ENCODE assay signal across 17 cellular contexts in genomic region chr1:201676651-201677050, GRCh38.
DNase-seq lines count a peak whose midpoint lies in the region; ATAC-seq and TF ChIP-seq lines count a peak whose summit lies in the region.
"Had no signal": no experiment of that assay in that cellular context is flagged by ENCODE, and none has a peak within 500 bp of the region (broad histone marks: within the 10 kb centered on the region; RNA-seq: fewer than 3 reads in every experiment).

No MANE protein-coding gene starts in this region.

- DNase-seq in HFFc6 (no peak), astrocyte of the spinal cord (ENCODE audit: low read depth, low spot score) (peak; percentile 19), lower lobe of right lung (no peak), stomach (no peak), D341Med (ENCODE audit: low spot score) (no peak), NOMO-1 treated with DMSO at 0.1 percent for 48 hours (lab: John Stamatoyannopoulos, UW; ENCODE audit: unreplicated experiment) (no peak)
- no peak for DNase-seq in activated CD4-positive, CD25-positive, alpha-beta regulatory T cell (lab: John Stamatoyannopoulos, UW)
- DNase-seq in effector CD4-positive, alpha-beta T cell = no peak
- DNase-seq: activated CD4-positive, alpha-beta T cell treated with anti-CD3 and anti-CD28 coated beads for 36 hours; activated effector memory CD4-positive, alpha-beta T cell treated with Interleukin-2 at 50 U/mL for 16 hours; amniotic stem cell; COR-L47; NCI-H2029; NCI-H510A had no signal

- no peaks in the 10 kb centered on the region for H3K36me3 ChIP-seq in lower lobe of right lung
- H3K36me3 ChIP-seq in stomach = no peaks in the 10 kb centered on the region

- H3K4me3 ChIP-seq in astrocyte of the spinal cord (ENCODE audit: low read depth, low read length) (no peak overlapping the region), lower lobe of right lung (no peak overlapping the region), stomach (no peak overlapping the region)
- H3K4me3 ChIP-seq: SJCRH30 had no signal

- no peak for TF ChIP-seq POLR2A in stomach (IDR thresholded peaks at IDR 0.05)

- 78 to 95% (median 88%) methylated on average over 4 of the region's 4 CpGs for WGBS in stomach, 5 donors

- peaks cover 81% of the 10 kb centered on the region for H3K4me1 Mint-ChIP-seq in HFFc6 (ENCODE audit: low read depth)
- H3K4me1 Mint-ChIP-seq: memory B cell had no signal

- intact Hi-C loops in lower lobe of right lung (cut with DNase I) = no loop called here
- intact Hi-C loops in stomach (cut with DNase I; ENCODE audit: low total_unique reads) = no loop called here

- H3K9me3 ChIP-seq in lower lobe of right lung = no peaks in the 10 kb centered on the region
- H3K9me3 ChIP-seq in stomach = no peaks in the 10 kb centered on the region
- H3K9me3 ChIP-seq: SJCRH30 had no signal

- ATAC-seq in lower lobe of right lung = no peak
- ATAC-seq: activated CD4-positive, alpha-beta T cell treated with anti-CD3 and anti-CD28 coated beads for 36 hours had no signal

- no peaks in the 10 kb centered on the region for H3K9me3 Mint-ChIP-seq in HFFc6

- peak overlapping the region; percentile 61 for H3K27ac ChIP-seq in lower lobe of right lung
- peak overlapping the region; percentile 57 to 76 (median 73) for H3K27ac ChIP-seq in stomach
- H3K27ac ChIP-seq: epithelial cell of prostate, SJCRH30 had no signal

- TF ChIP-seq CTCF in HFFc6 (IDR thresholded peaks at IDR 0.05) = no peak
- TF ChIP-seq CTCF in astrocyte of the spinal cord (IDR thresholded peaks at IDR 0.05; ENCODE audit: low read depth, low read length) = no peak
- TF ChIP-seq CTCF in lower lobe of right lung (IDR thresholded peaks at IDR 0.05) = no peak
- no peak for TF ChIP-seq CTCF in stomach (IDR thresholded peaks at IDR 0.05)

- in situ Hi-C loops in astrocyte of the spinal cord (cut with HindIII; ENCODE audit: low sequenced_read_pairs) = no loop called here

- H3K4me1 ChIP-seq in lower lobe of right lung (peaks cover 30% of the 10 kb centered on the region), stomach (peaks cover 26 to 53% (median 43%) of the 10 kb centered on the region in 4 donors)

- no peaks in the 10 kb centered on the region for H3K27me3 Mint-ChIP-seq in HFFc6 (ENCODE audit: insufficient read depth)

- peak overlapping the region; percentile 72 for H3K27ac Mint-ChIP-seq in HFFc6
- H3K27ac Mint-ChIP-seq: activated CD4-positive, alpha-beta T cell treated with anti-CD3 and anti-CD28 coated beads for 36 hours; memory B cell had no signal

- no peaks in the 10 kb centered on the region for H3K27me3 ChIP-seq in lower lobe of right lung (ENCODE audit: low read depth)
- no peaks in the 10 kb centered on the region for H3K27me3 ChIP-seq in stomach
- H3K27me3 ChIP-seq: SJCRH30 had no signal

- H3K36me3 Mint-ChIP-seq in HFFc6 (ENCODE audit: low read depth) = peaks cover 28% of the 10 kb centered on the region
- H3K36me3 Mint-ChIP-seq: memory B cell had no signal

- TF ChIP-seq EP300 in stomach (IDR thresholded peaks at IDR 0.05) = no peak

- H3K4me3 Mint-ChIP-seq in HFFc6 = peak overlapping the region; percentile 60; the same call in 1 of the 2 replicates
- H3K4me3 Mint-ChIP-seq: activated CD4-positive, alpha-beta T cell treated with anti-CD3 and anti-CD28 coated beads for 36 hours; memory B cell had no signal
